ENCODE assay signal across 8 cellular contexts in genomic region chr1:66929289-66929688, GRCh38. TPM values are rescaled to one million over a fixed set of nuclear protein-coding genes. Genes with fewer than 3 reads are reported as not detected.
A peak's percentile ranks its signal among the peaks of the same experiment; 100 is the strongest.
DNase-seq lines count a peak whose midpoint lies in the region; ATAC-seq, FAIRE-seq and TF ChIP-seq lines count a peak whose summit lies in the region.

No MANE protein-coding gene starts in this region.

- H3K9ac ChIP-seq in Loucy (ENCODE audit: low read depth, low read length, poor library complexity, severe bottlenecking) (no peak overlapping the region), mucosa of stomach (ENCODE audit: low read length) (peak overlapping the region; percentile 98)

- H3K4me1 ChIP-seq in Loucy (ENCODE audit: insufficient read depth, low read length, poor library complexity, severe bottlenecking) (peaks cover 70% of the 10 kb centered on the region), breast epithelium (peaks cover 0 to 11% of the 10 kb centered on the region in 2 donors), mucosa of stomach (ENCODE audit: control insufficient read depth, insufficient read depth, low read length) (peaks cover 16% of the 10 kb centered on the region)

- no peak for TF ChIP-seq POLR2A in breast epithelium (IDR thresholded peaks at IDR 0.05)

- no peak for ATAC-seq in HG03108 (IDR thresholded peaks at IDR 0.05; ENCODE audit: unreplicated experiment)

- CTCF ChIA-PET in AG04449 (lab: Yijun Ruan, JAX) = interaction anchor here (1.3 to 1.9 kb wide), 4 partner anchors 10 to 32 kb away, joined by 3 to 6 read pairs (median 4); no protein-coding TSS in a partner anchor

- H3F3A ChIP-seq in Loucy (ENCODE audit: low read depth) = peaks cover 19% of the 10 kb centered on the region; the same call in 1 of the 2 replicates

- DNase-seq in AG04449 (ENCODE audit: low read depth, low spot score) (no peak), breast epithelium (ENCODE audit: low spot score in 2 of 2) (no peak), NCI-H446 (lab: John Stamatoyannopoulos, UW) (no peak), HTR-8/SVneo (ENCODE audit: insufficient read length, low spot score) (no peak), hippocampal formation (lab: John Stamatoyannopoulos, UW) (no peak)

- H3K27ac ChIP-seq in breast epithelium = peak overlapping the region; percentile 97 to 99

- H3K9me3 ChIP-seq in Loucy (ENCODE audit: insufficient read depth, low read depth, low read length) = no peaks in the 10 kb centered on the region
- H3K9me3 ChIP-seq in breast epithelium = no peaks in the 10 kb centered on the region
- no peaks in the 10 kb centered on the region for H3K9me3 ChIP-seq in mucosa of stomach (ENCODE audit: control insufficient read depth, low read length)

- H3K4me3 ChIP-seq in AG04449 (ENCODE audit: low read depth, low read length) (peak overlapping the region; percentile 78), Loucy (ENCODE audit: low read length, poor library complexity, severe bottlenecking) (peak overlapping the region; percentile 94), breast epithelium (peak overlapping the region; percentile 76 to 87 (median 78)), mucosa of stomach (ENCODE audit: low read length) (no peak overlapping the region)

- H3K36me3 ChIP-seq in Loucy (ENCODE audit: insufficient read depth, low read length) (no peaks in the 10 kb centered on the region), breast epithelium (no peaks in the 10 kb centered on the region), mucosa of stomach (ENCODE audit: control insufficient read depth, insufficient read depth, low read length) (no peaks in the 10 kb centered on the region)

- intact Hi-C loops in breast epithelium (cut with DNase I; ENCODE audit: low total_unique reads) = no loop called here

- POLR2A ChIA-PET in AG04449 (lab: Yijun Ruan, JAX) = no interaction called here

- H3K27me3 ChIP-seq in Loucy (ENCODE audit: insufficient read depth, low read length, poor library complexity, severe bottlenecking) = no peaks in the 10 kb centered on the region
- no peaks in the 10 kb centered on the region for H3K27me3 ChIP-seq in breast epithelium
- H3K27me3 ChIP-seq in mucosa of stomach (ENCODE audit: control insufficient read depth, insufficient read depth, low read length) = no peaks in the 10 kb centered on the region

- peak overlapping the region; percentile 95 for H3K4me2 ChIP-seq in Loucy (ENCODE audit: low read depth, low read length, poor library complexity, severe bottlenecking)

- peaks cover 85% of the 10 kb centered on the region for H3K79me2 ChIP-seq in Loucy (ENCODE audit: insufficient read depth, low read length)

- TF ChIP-seq CTCF in AG04449 (IDR thresholded peaks at IDR 0.05; ENCODE audit: insufficient read depth, low read length, missing control alignments) = no peak
- no peak for TF ChIP-seq CTCF in Loucy (conservative IDR thresholded peaks at IDR 0.05; ENCODE audit: low read length)
- TF ChIP-seq CTCF in breast epithelium (IDR thresholded peaks at IDR 0.05) = no peak

- no peak overlapping the region for H2AFZ ChIP-seq in Loucy (ENCODE audit: low read length)

- H4K20me1 ChIP-seq in Loucy (ENCODE audit: insufficient read depth, low read length, poor library complexity, severe bottlenecking) = peaks cover 73% of the 10 kb centered on the region

- FAIRE-seq in HTR-8/SVneo (lab: Jason Lieb, UNC) = no peak

- no peaks in the 10 kb centered on the region for H3K9me2 ChIP-seq in Loucy (replicated peaks; ENCODE audit: low read depth, low read length)

RNA-seq across cellular contexts. Expression of gene MIER1, which starts 4.5 kb away (rescaled TPM):
- total RNA-seq in breast epithelium = 10 to 100 TPM; 42.4 to 51.1 (median 43.9) TPM

RNA-seq across cellular contexts. Expression of gene DNAI4, which starts 4.6 kb away (rescaled TPM):
- total RNA-seq in breast epithelium = 10 to 100 TPM in 2 of 3 donors, 1 to 10 TPM in 1; 9.4 to 26.2 (median 24.3) TPM
